Comparison of ENCODE assay signal across 8 cellular contexts in the genomic region with DNA sequence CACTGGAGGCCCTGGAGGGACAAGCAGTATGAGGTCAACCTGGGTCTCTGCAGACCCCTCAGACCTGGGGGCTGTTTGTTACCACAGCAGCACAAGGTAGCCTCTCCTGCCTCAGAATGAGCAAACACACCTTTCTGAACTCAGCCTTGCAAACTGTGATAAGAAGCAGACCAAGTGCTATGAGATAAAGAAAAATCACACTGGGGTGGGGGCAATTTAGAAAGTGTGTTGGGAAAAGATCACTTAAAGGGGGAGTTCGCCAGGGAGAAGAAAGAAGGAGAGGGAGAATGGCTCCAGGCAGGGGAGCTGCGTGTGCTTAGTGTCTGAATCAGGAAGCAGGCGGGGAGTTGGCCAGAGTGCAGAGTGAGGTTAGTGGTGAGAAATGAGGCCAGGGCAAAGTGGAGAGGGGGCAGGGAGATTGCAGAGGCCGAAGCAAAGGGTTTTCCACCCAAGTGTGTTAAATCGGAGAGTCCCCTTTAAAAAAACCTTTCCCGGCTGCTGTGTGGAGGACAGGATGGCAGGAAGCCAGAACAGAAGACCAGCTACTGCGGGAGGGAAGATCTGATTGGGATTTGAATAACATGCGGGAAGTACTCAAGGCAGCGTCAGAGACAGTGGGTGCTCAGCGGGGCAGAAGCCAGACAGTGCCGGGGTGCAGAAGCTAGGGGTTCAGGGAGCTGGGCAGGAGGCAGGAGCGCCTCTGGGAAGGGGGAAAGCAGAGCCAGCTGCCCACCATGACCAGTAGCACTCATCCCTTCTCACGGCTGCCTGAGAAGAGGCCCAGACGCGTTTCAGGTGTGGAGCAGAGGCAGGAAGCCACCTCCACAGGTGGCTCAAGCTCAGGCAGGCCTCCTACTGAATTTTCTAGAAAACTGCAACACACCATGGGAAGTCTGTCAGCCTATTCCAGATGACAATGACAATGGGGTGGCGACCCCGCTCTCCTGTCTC. TPM values are rescaled to one million over a fixed set of nuclear protein-coding genes. Genes with fewer than 3 reads are reported as not detected.
A peak's percentile ranks its signal among the peaks of the same experiment; 100 is the strongest.
DNase-seq lines count a peak whose midpoint lies in the region; ATAC-seq lines count a peak whose summit lies in the region.

No MANE protein-coding gene starts in this region.

- no peak for ATAC-seq in GM18870 (IDR thresholded peaks at IDR 0.05; ENCODE audit: unreplicated experiment)

- peak; percentile 67 for DNase-seq in activated CD8-positive, alpha-beta memory T cell treated with anti-CD3 and anti-CD28 coated beads for 24 hours
- no peak for DNase-seq in activated CD8-positive, alpha-beta memory T cell treated with anti-CD3 and anti-CD28 coated beads, Interleukin-2, amount 50 U/mL, for 4 hours
- DNase-seq in Kasumi-1 (lab: John Stamatoyannopoulos, UW) (peak; percentile 77 to 81), SKM-1 treated with dmso at 0.1 percent for 144 hours (lab: John Stamatoyannopoulos, UW; ENCODE audit: unreplicated experiment) (peak; percentile 76), cerebellum (ENCODE audit: low spot score) (peak; percentile 49), kidney glomerular epithelial cell (lab: John Stamatoyannopoulos, UW) (peak; percentile 75)
- peak; percentile 51 for DNase-seq in stimulated activated CD8-positive, alpha-beta memory T cell treated with anti-CD3 and anti-CD28 coated beads, Interleukin-4, amount 100 ng/mL, for 48 hours

RNA-seq across cellular contexts. Expression of gene ADA, which starts 9.0 kb away (rescaled TPM):
- 1.7 TPM for total RNA-seq in cerebellum
